18 cellular contexts compared by ENCODE assay signal in the genomic region with DNA sequence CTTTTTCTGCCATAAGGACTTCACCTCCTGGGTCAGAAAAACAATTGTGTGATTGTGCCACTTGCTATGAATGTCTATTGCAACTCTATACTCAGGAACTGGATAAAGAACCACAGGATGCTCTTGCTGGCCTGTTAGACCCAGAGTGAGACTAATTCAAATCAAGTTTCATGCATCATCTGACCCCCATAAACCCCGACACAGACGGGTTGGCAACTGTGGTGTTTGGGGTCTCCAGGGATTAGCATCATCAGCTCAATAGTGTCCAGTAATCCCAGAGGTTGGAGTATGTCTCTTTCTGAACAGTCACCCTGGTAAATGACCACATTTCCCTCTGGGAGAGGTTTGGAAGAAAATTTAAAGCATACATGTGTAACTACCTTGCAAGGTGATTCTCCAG.
DNase-seq lines count a peak whose midpoint lies in the region; ATAC-seq and TF ChIP-seq lines count a peak whose summit lies in the region.
"Had no signal": no experiment of that assay in that cellular context is flagged by ENCODE, and none has a peak within 500 bp of the region (broad histone marks: within the 10 kb centered on the region; RNA-seq: fewer than 3 reads in every experiment).

No MANE protein-coding gene starts in this region.

- H3K27ac Mint-ChIP-seq in activated CD4-positive, alpha-beta T cell treated with anti-CD3 and anti-CD28 coated beads, Interleukin-2, amount 10 ng/mL, durations not matched to agents 24 days and 14 days: no peak overlapping the region
- H3K27ac Mint-ChIP-seq: B cell; CD4-positive, CD25-positive, alpha-beta regulatory T cell; CD8-positive, alpha-beta T cell had no signal

- H3K36me3 Mint-ChIP-seq in activated CD4-positive, alpha-beta T cell treated with anti-CD3 and anti-CD28 coated beads, Interleukin-2, amount 10 ng/mL, durations not matched to agents 24 days and 14 days (ENCODE audit: low read depth): no peaks in the 10 kb centered on the region
- H3K36me3 Mint-ChIP-seq: CD4-positive, CD25-positive, alpha-beta regulatory T cell; CD8-positive, alpha-beta T cell had no signal

- no peak overlapping the region for H3K4me3 Mint-ChIP-seq in activated CD4-positive, alpha-beta T cell treated with anti-CD3 and anti-CD28 coated beads, Interleukin-2, amount 10 ng/mL, durations not matched to agents 24 days and 14 days
- H3K4me3 Mint-ChIP-seq: B cell; CD4-positive, CD25-positive, alpha-beta regulatory T cell; CD8-positive, alpha-beta T cell had no signal

- intact Hi-C loops in activated CD4-positive, alpha-beta T cell treated with anti-CD3 and anti-CD28 coated beads, Interleukin-2, amount 10 ng/mL, durations not matched to agents 24 days and 14 days (cut with micrococcal nuclease): no loop called here

- no peak overlapping the region for H3K4me3 ChIP-seq in SJCRH30
- no peak overlapping the region for H3K4me3 ChIP-seq in BE2C (ENCODE audit: low read depth, low read length)
- H3K4me3 ChIP-seq: GM23248 had no signal

- no peak for ATAC-seq in GM18909 (IDR thresholded peaks at IDR 0.05; ENCODE audit: poor library complexity, unreplicated experiment)
- ATAC-seq: CD8-positive, alpha-beta T cell had no signal

- TF ChIP-seq CTCF in BE2C (IDR thresholded peaks at IDR 0.05; ENCODE audit: low read depth, low read length): no peak

- H3K27me3 ChIP-seq in SJCRH30: no peaks in the 10 kb centered on the region
- H3K27me3 ChIP-seq in BE2C: no peaks in the 10 kb centered on the region

- H3K27ac ChIP-seq in SJCRH30: peak overlapping the region; percentile 58
- H3K27ac ChIP-seq: 22Rv1, C4-2B, GM23248 had no signal

- peak; percentile 24 for DNase-seq in activated CD4-positive, alpha-beta T cell treated with anti-CD3 and anti-CD28 coated beads, Interleukin-2, amount 10 ng/mL, durations not matched to agents 24 days and 14 days
- no peak for DNase-seq in activated CD4-positive, alpha-beta T cell treated with anti-CD3 and anti-CD28 coated beads for 4 hours
- DNase-seq in SJCRH30: peak; percentile 61 to 85
- peak; percentile 89 for DNase-seq in left kidney (ENCODE audit: low read depth, low spot score)
- DNase-seq in BE2C: no peak
- no peak for DNase-seq in SKM-1 (lab: John Stamatoyannopoulos, UW; ENCODE audit: unreplicated experiment)
- DNase-seq: Caco-2; CD4-positive, CD25-positive, alpha-beta regulatory T cell; CD8-positive, alpha-beta T cell; DMS153; DND-41; GM23248; H7; HCEC 1CT had no signal

- H3K36me3 ChIP-seq in SJCRH30 (no peaks in the 10 kb centered on the region), BE2C (no peaks in the 10 kb centered on the region)

- H3K9me3 ChIP-seq in SJCRH30 (replicated peaks): peaks cover 6% of the 10 kb centered on the region; the same call in 1 of the 2 replicates
- no peaks in the 10 kb centered on the region for H3K9me3 ChIP-seq in BE2C
- H3K9me3 ChIP-seq: Caco-2 had no signal

- no peaks in the 10 kb centered on the region for H3K4me1 Mint-ChIP-seq in activated CD4-positive, alpha-beta T cell treated with anti-CD3 and anti-CD28 coated beads, Interleukin-2, amount 10 ng/mL, durations not matched to agents 24 days and 14 days
- H3K4me1 Mint-ChIP-seq: B cell; CD4-positive, CD25-positive, alpha-beta regulatory T cell had no signal

- H3K4me1 ChIP-seq in SJCRH30 (peaks cover 9% of the 10 kb centered on the region; the same call in 1 of the 2 replicates), BE2C (no peaks in the 10 kb centered on the region)
- H3K4me1 ChIP-seq: Caco-2 had no signal

- no peaks in the 10 kb centered on the region for H3K27me3 Mint-ChIP-seq in activated CD4-positive, alpha-beta T cell treated with anti-CD3 and anti-CD28 coated beads, Interleukin-2, amount 10 ng/mL, durations not matched to agents 24 days and 14 days
- H3K27me3 Mint-ChIP-seq: CD4-positive, CD25-positive, alpha-beta regulatory T cell had no signal

- no peaks in the 10 kb centered on the region for H3K9me3 Mint-ChIP-seq in activated CD4-positive, alpha-beta T cell treated with anti-CD3 and anti-CD28 coated beads, Interleukin-2, amount 10 ng/mL, durations not matched to agents 24 days and 14 days
- H3K9me3 Mint-ChIP-seq: CD8-positive, alpha-beta T cell had no signal

Comparison
In these comparisons a context has a peak if more than half of its experiments do, and no peak if none do; other contexts are left out.
1. DNase-seq: peak in activated CD4-positive, alpha-beta T cell treated with anti-CD3 and anti-CD28 coated beads, Interleukin-2, amount 10 ng/mL, durations not matched to agents 24 days and 14 days (single experiment), SJCRH30 (2 of 2) and left kidney (single experiment); none in activated CD4-positive, alpha-beta T cell treated with anti-CD3 and anti-CD28 coated beads for 4 hours (0 of 2), BE2C (single experiment) and SKM-1 (single experiment).